8 cellular contexts compared by ENCODE assay signal in the genomic region with DNA sequence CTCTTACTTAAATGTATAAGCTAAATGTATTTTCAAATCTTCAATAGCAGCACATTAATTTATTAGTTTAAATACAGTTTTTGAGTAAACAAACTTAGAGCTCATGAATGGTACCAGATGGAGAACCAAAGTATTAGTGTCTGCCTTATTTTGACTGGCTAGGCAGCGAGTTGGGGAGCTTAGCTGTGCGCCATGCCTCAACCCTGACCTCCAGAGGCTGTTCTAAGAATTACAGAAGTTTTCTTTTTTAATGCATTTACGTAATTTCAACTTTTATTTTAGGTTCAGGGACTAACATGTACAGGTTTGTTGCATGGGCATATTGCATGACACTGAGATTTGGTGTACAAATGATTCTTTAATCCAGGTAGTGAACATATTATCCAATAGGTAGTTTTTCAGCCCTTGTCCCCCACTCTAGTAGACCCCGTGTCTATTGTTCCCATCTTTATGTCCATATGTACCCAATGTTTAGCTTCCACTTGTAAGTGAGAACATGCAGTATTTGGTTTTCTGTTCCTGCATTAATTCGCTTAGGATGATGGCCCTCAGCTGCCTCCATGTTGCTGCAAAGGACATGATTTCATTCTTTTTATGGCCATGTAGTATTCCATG.
DNase-seq lines count a peak whose midpoint lies in the region; ATAC-seq lines count a peak whose summit lies in the region.

No MANE protein-coding gene starts in this region.

- DNase-seq in NCI-H1105 treated with DMSO at 0.1 percent for 48 hours (lab: John Stamatoyannopoulos, UW) (peak; percentile 61), NCI-H1105 (lab: John Stamatoyannopoulos, UW) (no peak), SKM-1 (lab: John Stamatoyannopoulos, UW; ENCODE audit: unreplicated experiment) (peak; percentile 33), iPS-NIHi11 (ENCODE audit: low spot score) (peak; percentile 67), amygdala (lab: John Stamatoyannopoulos, UW) (no peak), CD1c-positive myeloid dendritic cell (ENCODE audit: extremely low spot score) (no peak)

- ATAC-seq in GM21515 (IDR thresholded peaks at IDR 0.05; ENCODE audit: unreplicated experiment) (peak; percentile 97), HG03575 (IDR thresholded peaks at IDR 0.05; ENCODE audit: extremely low read depth, insufficient number of reproducible peaks, low FRiP score, unreplicated experiment) (peak; percentile 76)

Comparison
In these comparisons a context has a peak if more than half of its experiments do, and no peak if none do; other contexts are left out.
1. DNase-seq: peak in NCI-H1105 treated with DMSO at 0.1 percent for 48 hours (single experiment), SKM-1 (single experiment) and iPS-NIHi11 (single experiment); none in NCI-H1105 (single experiment), amygdala (0 of 56) and CD1c-positive myeloid dendritic cell (single experiment).